Comparison of ENCODE assay signal across 21 cellular contexts in the genomic region with DNA sequence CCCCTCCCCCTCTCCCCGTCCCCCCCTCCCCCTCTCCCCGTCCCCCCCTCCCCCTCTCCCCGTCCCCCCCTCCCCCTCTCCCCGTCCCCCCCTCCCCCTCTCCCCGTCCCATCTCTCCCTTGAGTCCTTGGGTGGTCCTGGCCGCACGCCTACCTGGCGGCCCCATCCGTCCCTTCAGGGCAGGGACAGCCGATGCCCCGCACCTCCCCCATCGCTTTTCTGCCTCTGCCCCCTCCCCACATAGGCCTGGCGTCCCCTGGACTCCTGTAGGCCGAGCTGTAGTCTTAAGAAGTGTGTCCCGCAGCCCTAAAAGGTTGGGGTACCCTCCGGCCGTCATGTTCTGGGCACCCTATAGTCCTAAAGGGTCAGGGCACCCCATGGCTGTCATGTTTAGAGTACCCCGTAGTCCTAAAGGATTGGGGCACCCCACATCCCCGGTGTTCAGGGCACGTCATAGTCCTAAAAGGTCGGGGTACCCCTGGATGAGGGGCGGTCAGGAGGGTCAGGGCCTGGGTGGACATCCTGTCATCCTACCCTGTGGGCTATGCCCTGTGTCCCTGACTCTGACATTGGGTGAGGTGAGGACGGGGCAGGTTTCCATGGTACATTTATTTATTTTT. TPM values are rescaled to one million over a fixed set of nuclear protein-coding genes. Genes with fewer than 3 reads are reported as not detected.
DNase-seq lines count a peak whose midpoint lies in the region; ATAC-seq, FAIRE-seq and TF ChIP-seq lines count a peak whose summit lies in the region.
"Had no signal": no experiment of that assay in that cellular context is flagged by ENCODE, and none has a peak within 500 bp of the region (broad histone marks: within the 10 kb centered on the region; RNA-seq: fewer than 3 reads in every experiment).

No MANE protein-coding gene starts in this region.

- no peaks in the 10 kb centered on the region for H4K20me1 ChIP-seq in Karpas-422 (ENCODE audit: insufficient read depth, low read depth, low read length)

- DNase-seq in left ventricle myocardium inferior (peak; percentile 10), heart right ventricle (no peak), kidney (peak; percentile 56), posterior vena cava (ENCODE audit: low spot score) (peak; percentile 71), Karpas-422 (no peak)
- DNase-seq: ACHN, AML-193, COR-L47, DMS153, HFFc6, NCI-H1092, NCI-H146, NCI-H2081 treated with DMSO at 0.1 percent for 48 hours, NCI-H510A treated with DMSO at 0.1 percent for 48 hours, NCI-H82, PC-9 had no signal

- H3K79me2 ChIP-seq in Karpas-422 (ENCODE audit: low read length): no peaks in the 10 kb centered on the region

- TF ChIP-seq EP300 in gastroesophageal sphincter (IDR thresholded peaks at IDR 0.05): no peak

- FAIRE-seq in kidney (lab: Jason Lieb, UNC): no peak
- FAIRE-seq: GM19239, H54 had no signal

- no peaks in the 10 kb centered on the region for H3K9me2 ChIP-seq in Karpas-422 (replicated peaks; ENCODE audit: insufficient read depth, low read length)

- H3K4me2 ChIP-seq in Karpas-422 (ENCODE audit: low read depth, low read length, poor library complexity, severe bottlenecking): no peak overlapping the region
- H3K4me2 ChIP-seq: KMS-11, PC-9 had no signal

- no peak for TF ChIP-seq CTCF in left ventricle myocardium inferior (IDR thresholded peaks at IDR 0.05; ENCODE audit: borderline replicate concordance)
- TF ChIP-seq CTCF in heart right ventricle (IDR thresholded peaks at IDR 0.05): no peak
- TF ChIP-seq CTCF in kidney (IDR thresholded peaks at IDR 0.05; ENCODE audit: borderline replicate concordance, extremely low read depth, insufficient read depth): no peak
- TF ChIP-seq CTCF in gastroesophageal sphincter (IDR thresholded peaks at IDR 0.05): no peak

- no peak overlapping the region for H2AFZ ChIP-seq in Karpas-422 (ENCODE audit: low read length)
- H2AFZ ChIP-seq: PC-9 had no signal

- 82 to 93% methylated on average over 14 to 18 of the region's 23 CpGs for WGBS in heart right ventricle, 2 donors
- no CpG with 5 or more reads among the region's 23 CpGs for WGBS in gastroesophageal sphincter (ENCODE audit: low coverage in 1 of 2), 2 donors

- H3K9me3 ChIP-seq in left ventricle myocardium inferior (replicated peaks) (no peaks in the 10 kb centered on the region), heart right ventricle (no peaks in the 10 kb centered on the region), kidney (ENCODE audit: control insufficient read depth in 1 of 2, low read length in 2 of 2) (no peaks in the 10 kb centered on the region), gastroesophageal sphincter (no peaks in the 10 kb centered on the region), Karpas-422 (ENCODE audit: low read length) (no peaks in the 10 kb centered on the region)

- H3K4me3 ChIP-seq in left ventricle myocardium inferior: no peak overlapping the region
- no peak overlapping the region for H3K4me3 ChIP-seq in heart right ventricle
- no peak overlapping the region for H3K4me3 ChIP-seq in kidney (ENCODE audit: low read length in 2 of 2)
- H3K4me3 ChIP-seq in gastroesophageal sphincter: no peak overlapping the region
- no peak overlapping the region for H3K4me3 ChIP-seq in Karpas-422 (ENCODE audit: low read length)
- H3K4me3 ChIP-seq: PC-9 had no signal

- H3K27ac ChIP-seq in left ventricle myocardium inferior (replicated peaks): no peak overlapping the region
- no peak overlapping the region for H3K27ac ChIP-seq in heart right ventricle
- H3K27ac ChIP-seq in kidney (ENCODE audit: low read depth in 2 of 2, low read length in 2 of 2): no peak overlapping the region
- H3K27ac ChIP-seq in gastroesophageal sphincter: no peak overlapping the region
- H3K27ac ChIP-seq in Karpas-422 (ENCODE audit: low read length): no peak overlapping the region
- H3K27ac ChIP-seq: KMS-11, PC-9 had no signal

- H3K36me3 ChIP-seq in left ventricle myocardium inferior: peaks cover 15% of the 10 kb centered on the region
- H3K36me3 ChIP-seq in heart right ventricle: peaks cover 0 to 20% (median 6%) of the 10 kb centered on the region in 9 donors
- no peaks in the 10 kb centered on the region for H3K36me3 ChIP-seq in kidney (ENCODE audit: control insufficient read depth in 1 of 2, insufficient read depth in 2 of 2, low read length in 2 of 2)
- peaks cover 0 to 16% of the 10 kb centered on the region in 2 donors for H3K36me3 ChIP-seq in gastroesophageal sphincter
- H3K36me3 ChIP-seq in Karpas-422 (ENCODE audit: insufficient read depth, low read length): peaks cover 3% of the 10 kb centered on the region; the same call in 1 of the 2 replicates

- H3K4me1 ChIP-seq in left ventricle myocardium inferior (peaks cover 16% of the 10 kb centered on the region), heart right ventricle (peaks cover 0 to 15% (median 11%) of the 10 kb centered on the region in 9 donors), kidney (ENCODE audit: control insufficient read depth in 1 of 2, insufficient read depth in 1 of 2, low read depth in 1 of 2, low read length in 2 of 2) (peaks cover 0 to 5% of the 10 kb centered on the region in 2 donors), gastroesophageal sphincter (peaks cover 0 to 16% (median 4%) of the 10 kb centered on the region in 3 donors), Karpas-422 (ENCODE audit: low read length) (no peaks in the 10 kb centered on the region)

- intact Hi-C loops in left ventricle myocardium inferior (cut with micrococcal nuclease): no loop called here
- intact Hi-C loops in heart right ventricle (cut with DNase I): no loop called here
- intact Hi-C loops in kidney (cut with DNase I): no loop called here
- intact Hi-C loops in posterior vena cava (cut with DNase I): no loop called here

- TF ChIP-seq POLR2A in gastroesophageal sphincter (IDR thresholded peaks at IDR 0.05): no peak

- H3K9ac ChIP-seq in kidney (ENCODE audit: low read length in 2 of 2): no peak overlapping the region
- H3K9ac ChIP-seq in Karpas-422 (ENCODE audit: low read length): no peak overlapping the region
- H3K9ac ChIP-seq: KMS-11 had no signal

- peaks cover 31% of the 10 kb centered on the region for H3K27me3 ChIP-seq in left ventricle myocardium inferior (ENCODE audit: low read depth)
- peaks cover 0 to 40% (median 10%) of the 10 kb centered on the region in 7 donors for H3K27me3 ChIP-seq in heart right ventricle
- peaks cover 66% of the 10 kb centered on the region for H3K27me3 ChIP-seq in gastroesophageal sphincter
- no peaks in the 10 kb centered on the region for H3K27me3 ChIP-seq in Karpas-422 (ENCODE audit: low read length)

- no peak for ATAC-seq in heart right ventricle
- ATAC-seq in gastroesophageal sphincter: no peak
- no peak for ATAC-seq in GM18870 (IDR thresholded peaks at IDR 0.05; ENCODE audit: unreplicated experiment)

RNA-seq across cellular contexts. Expression of a gene that starts 10.8 kb away (rescaled TPM):
- total RNA-seq in left ventricle myocardium inferior (51.1 TPM), heart right ventricle (10 to 100 TPM; 29.8 to 55.4 (median 46.3) TPM), kidney (50.1 TPM), posterior vena cava (10 to 100 TPM; 31.1 to 34.9 TPM), gastroesophageal sphincter (10 to 100 TPM; 35.3 to 53.5 (median 46.3) TPM)
- polyA plus RNA-seq in heart right ventricle (100 to 1,000 TPM in 1 of 2 donors, 10 to 100 TPM in 1; 44.0 to 103 TPM), kidney (ENCODE audit: insufficient read depth, low read depth, low replicate concordance) (61.9 TPM)
- 19.4 and 57.3 TPM in 2 replicates for total RNA-seq in Karpas-422 (2014; rRNA removed; shearing (Covaris generic); ENCODE audit: low replicate concordance)

RNA-seq across cellular contexts. Expression of a gene that starts 48.2 kb away (rescaled TPM):
- 4.0 TPM for total RNA-seq in left ventricle myocardium inferior
- 1 to 10 TPM; 1.9 to 6.5 (median 2.7) TPM for total RNA-seq in heart right ventricle
- 10 to 100 TPM in 1 of 2 donors, 1 to 10 TPM in 1; 3.0 to 19.9 TPM for polyA plus RNA-seq in heart right ventricle
- 11.0 TPM for total RNA-seq in kidney
- 4.9 TPM for polyA plus RNA-seq in kidney (ENCODE audit: insufficient read depth, low read depth, low replicate concordance)
- 1 to 10 TPM; 3.1 to 5.6 TPM for total RNA-seq in posterior vena cava
- 1 to 10 TPM; 1.1 to 8.8 (median 6.0) TPM for total RNA-seq in gastroesophageal sphincter
- total RNA-seq in Karpas-422 (2014; rRNA removed; shearing (Covaris generic); ENCODE audit: low replicate concordance): 49.4 and 69.5 TPM in 2 replicates

RNA-seq across cellular contexts. Expression of a gene that starts 57.3 kb away (rescaled TPM):
- total RNA-seq in left ventricle myocardium inferior (170 TPM), heart right ventricle (100 to 1,000 TPM in 8 of 10 donors, 10 to 100 TPM in 2; 88.3 to 173 (median 128) TPM), kidney (14.4 TPM), posterior vena cava (10 to 100 TPM; 17.9 to 23.4 TPM), gastroesophageal sphincter (1 to 10 TPM; 3.8 to 6.5 (median 5.1) TPM)
- polyA plus RNA-seq in heart right ventricle (100 to 1,000 TPM in 1 of 2 donors, 10 to 100 TPM in 1; 73.9 to 362 TPM), kidney (ENCODE audit: insufficient read depth, low read depth, low replicate concordance) (14.1 TPM)
- total RNA-seq in Karpas-422 (2014; rRNA removed; shearing (Covaris generic); ENCODE audit: low replicate concordance): 23.2 and 62.5 TPM in 2 replicates

Comparison
In these comparisons a context has a peak if more than half of its experiments do, and no peak if none do; other contexts are left out.
1. DNase-seq: peak in left ventricle myocardium inferior (single experiment), kidney (single experiment) and posterior vena cava (single experiment); none in heart right ventricle (0 of 2) and Karpas-422 (single experiment).